Comparison of ENCODE assay signal across 12 cellular contexts in the genomic region with DNA sequence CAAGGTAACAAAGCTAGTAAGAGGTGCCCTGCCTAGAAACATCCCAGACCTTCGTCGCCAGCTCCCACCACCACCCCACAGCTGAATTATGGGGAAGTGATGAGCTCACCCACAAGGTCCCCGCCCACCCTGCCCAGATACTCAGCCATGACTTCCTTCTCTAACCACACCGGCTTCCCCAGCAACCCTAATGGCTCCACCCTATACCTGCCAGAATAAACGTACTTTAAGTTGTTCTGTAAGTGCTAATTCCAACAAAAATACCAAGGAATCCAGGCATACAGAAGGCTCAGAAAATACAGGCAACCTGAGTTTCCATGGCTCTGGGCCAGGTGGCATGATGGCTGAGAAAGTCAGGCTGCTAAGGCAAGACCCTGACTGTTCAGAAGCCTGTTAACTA. TPM values are rescaled to one million over a fixed set of nuclear protein-coding genes. Genes with fewer than 3 reads are reported as not detected.
A peak's percentile ranks its signal among the peaks of the same experiment; 100 is the strongest.
DNase-seq lines count a peak whose midpoint lies in the region; ATAC-seq and TF ChIP-seq lines count a peak whose summit lies in the region.
"Had no signal": no experiment of that assay in that cellular context is flagged by ENCODE, and none has a peak within 500 bp of the region (broad histone marks: within the 10 kb centered on the region; RNA-seq: fewer than 3 reads in every experiment).

No MANE protein-coding gene starts in this region.

- H3K4me1 ChIP-seq in SJCRH30 = peaks cover 8% of the 10 kb centered on the region

- H3K9me3 ChIP-seq in SJCRH30 (replicated peaks) = 0 out of 2 replicates have a peak, but pooled peaks cover 4% of the 10 kb centered on the region
- H3K9me3 ChIP-seq: lower lobe of right lung had no signal

- peak overlapping the region; percentile 48 to 72 for H3K4me3 Mint-ChIP-seq in stimulated activated naive B cell treated with anti-CD40 and anti-IgM and Interleukin-4, amounts not matched to agents 10 μg/mL and 1 μg/mL and 100 μg/mL, for 72 hours
- H3K4me3 Mint-ChIP-seq in glutamatergic neuron (ENCODE audit: unreplicated experiment) = no peak overlapping the region

- peaks cover 15 to 29% of the 10 kb centered on the region in 2 donors for H3K4me1 Mint-ChIP-seq in stimulated activated naive B cell treated with anti-CD40 and anti-IgM and Interleukin-4, amounts not matched to agents 10 μg/mL and 1 μg/mL and 100 μg/mL, for 72 hours
- peaks cover 30% of the 10 kb centered on the region for H3K4me1 Mint-ChIP-seq in glutamatergic neuron (ENCODE audit: low read depth, unreplicated experiment)

- peak; percentile 47 to 50 for DNase-seq in activated CD4-positive, alpha-beta T cell treated with anti-CD3 and anti-CD28 coated beads for 4 hours
- no peak for DNase-seq in activated CD4-positive, alpha-beta T cell treated with anti-CD3 and anti-CD28 coated beads for 1 hour
- DNase-seq in SW480 (ENCODE audit: low spot score) (peak; percentile 76), glutamatergic neuron (no peak), SJCRH30 (no peak), left cardiac atrium (no peak)
- DNase-seq in activated naive CD4-positive, alpha-beta T cell treated with anti-CD3 and anti-CD28 coated beads, Interleukin-2, amount 50 U/mL, for 72 hours (ENCODE audit: low spot score in 2 of 2) = no peak
- no peak for DNase-seq in stimulated activated naive B cell treated with anti-CD40 and anti-IgM and Interleukin-4, amounts not matched to agents 10 μg/mL and 1 μg/mL and 100 μg/mL, for 72 hours
- DNase-seq: GM23248, head of caudate nucleus, lower lobe of right lung, NCI-H524 treated with DMSO at 0.1 percent for 48 hours had no signal

- H3K36me3 ChIP-seq in SJCRH30 = no peaks in the 10 kb centered on the region
- H3K36me3 ChIP-seq: lower lobe of right lung had no signal

- ATAC-seq in activated naive CD4-positive, alpha-beta T cell treated with anti-CD3 and anti-CD28 coated beads, Interleukin-2, amount 50 U/mL, for 72 hours = peak; percentile 23 to 66
- ATAC-seq in stimulated activated naive B cell treated with anti-CD40 and anti-IgM and Interleukin-4, amounts not matched to agents 10 μg/mL and 1 μg/mL and 100 μg/mL, for 72 hours (replicated peaks) = peak; percentile 85
- ATAC-seq in left cardiac atrium = no peak

- TF ChIP-seq CTCF in glutamatergic neuron (IDR thresholded peaks at IDR 0.05; ENCODE audit: partially characterized antibody, unreplicated experiment) = no peak

- peaks cover 10% of the 10 kb centered on the region; the same call in 1 of the 2 replicates for H3K27me3 ChIP-seq in SJCRH30

- intact Hi-C loops in left cardiac atrium (cut with DNase I) = no loop called here

- H3K36me3 Mint-ChIP-seq in activated naive CD4-positive, alpha-beta T cell treated with anti-CD3 and anti-CD28 coated beads, Interleukin-2, amount 50 U/mL, for 72 hours = no peaks in the 10 kb centered on the region
- H3K36me3 Mint-ChIP-seq in stimulated activated naive B cell treated with anti-CD40 and anti-IgM and Interleukin-4, amounts not matched to agents 10 μg/mL and 1 μg/mL and 100 μg/mL, for 72 hours = no peaks in the 10 kb centered on the region
- no peaks in the 10 kb centered on the region for H3K36me3 Mint-ChIP-seq in glutamatergic neuron (ENCODE audit: unreplicated experiment)

- H3K27ac ChIP-seq in SJCRH30 = no peak overlapping the region
- H3K27ac ChIP-seq: GM23248, lower lobe of right lung had no signal

- peaks cover 6 to 12% of the 10 kb centered on the region in 2 donors for H3K27me3 Mint-ChIP-seq in stimulated activated naive B cell treated with anti-CD40 and anti-IgM and Interleukin-4, amounts not matched to agents 10 μg/mL and 1 μg/mL and 100 μg/mL, for 72 hours
- H3K27me3 Mint-ChIP-seq in glutamatergic neuron (ENCODE audit: unreplicated experiment) = peaks cover 5% of the 10 kb centered on the region

- peaks cover 0 to 5% of the 10 kb centered on the region in 2 donors for H3K9me3 Mint-ChIP-seq in activated naive CD4-positive, alpha-beta T cell treated with anti-CD3 and anti-CD28 coated beads, Interleukin-2, amount 50 U/mL, for 72 hours
- H3K9me3 Mint-ChIP-seq in stimulated activated naive B cell treated with anti-CD40 and anti-IgM and Interleukin-4, amounts not matched to agents 10 μg/mL and 1 μg/mL and 100 μg/mL, for 72 hours = no peaks in the 10 kb centered on the region
- peaks cover 7% of the 10 kb centered on the region for H3K9me3 Mint-ChIP-seq in glutamatergic neuron (ENCODE audit: unreplicated experiment)

- no peak overlapping the region for H3K4me3 ChIP-seq in SJCRH30
- H3K4me3 ChIP-seq: GM23248, lower lobe of right lung had no signal

- H3K27ac Mint-ChIP-seq in activated naive CD4-positive, alpha-beta T cell treated with anti-CD3 and anti-CD28 coated beads, Interleukin-2, amount 50 U/mL, for 72 hours = no peak overlapping the region
- peak overlapping the region; percentile 56 for H3K27ac Mint-ChIP-seq in stimulated activated naive B cell treated with anti-CD40 and anti-IgM and Interleukin-4, amounts not matched to agents 10 μg/mL and 1 μg/mL and 100 μg/mL, for 72 hours
- H3K27ac Mint-ChIP-seq in glutamatergic neuron (ENCODE audit: unreplicated experiment) = no peak overlapping the region

RNA-seq across cellular contexts. Expression of a gene that starts 39.1 kb away (rescaled TPM):
- under 1 TPM in 1 of 2 donors, not detected in 1; 0.16 TPM for total RNA-seq in activated naive CD4-positive, alpha-beta T cell treated with anti-CD3 and anti-CD28 coated beads, Interleukin-2, amount 50 U/mL, for 72 hours
- 27.7 TPM for total RNA-seq in glutamatergic neuron (ENCODE audit: unreplicated experiment)
- 0.04 TPM in 1 of 2 replicates, not detected in the other for total RNA-seq in SJCRH30 (2014; rRNA removed; shearing (Covaris generic))
- total RNA-seq in left cardiac atrium = 10 to 100 TPM in 1 of 2 donors, 1 to 10 TPM in 1; 3.5 to 11.6 TPM
- total RNA-seq: GM23248 had no signal

Comparison
In these comparisons a context has a peak if more than half of its experiments do, and no peak if none do; other contexts are left out.
1. DNase-seq: peak in activated CD4-positive, alpha-beta T cell treated with anti-CD3 and anti-CD28 coated beads for 4 hours (2 of 2) and SW480 (single experiment); none in activated CD4-positive, alpha-beta T cell treated with anti-CD3 and anti-CD28 coated beads for 1 hour (single experiment), activated naive CD4-positive, alpha-beta T cell treated with anti-CD3 and anti-CD28 coated beads, Interleukin-2, amount 50 U/mL, for 72 hours (0 of 2), stimulated activated naive B cell treated with anti-CD40 and anti-IgM and Interleukin-4, amounts not matched to agents 10 μg/mL and 1 μg/mL and 100 μg/mL, for 72 hours (single experiment), glutamatergic neuron (single experiment), SJCRH30 (0 of 2) and left cardiac atrium (single experiment).
2. ATAC-seq: peak in activated naive CD4-positive, alpha-beta T cell treated with anti-CD3 and anti-CD28 coated beads, Interleukin-2, amount 50 U/mL, for 72 hours (2 of 2) and stimulated activated naive B cell treated with anti-CD40 and anti-IgM and Interleukin-4, amounts not matched to agents 10 μg/mL and 1 μg/mL and 100 μg/mL, for 72 hours (2 of 2); none in left cardiac atrium (0 of 2).